14 cellular contexts compared by ENCODE assay signal in genomic region chr3:171415070-171415469, GRCh38. TPM values are rescaled to one million over a fixed set of nuclear protein-coding genes. Genes with fewer than 3 reads are reported as not detected.
DNase-seq lines count a peak whose midpoint lies in the region; ATAC-seq and TF ChIP-seq lines count a peak whose summit lies in the region.
"Had no signal": no experiment of that assay in that cellular context is flagged by ENCODE, and none has a peak within 500 bp of the region (broad histone marks: within the 10 kb centered on the region; RNA-seq: fewer than 3 reads in every experiment).

No MANE protein-coding gene starts in this region.

- H3K27me3 ChIP-seq in PC-3 (ENCODE audit: low read length) (no peaks in the 10 kb centered on the region), mesenchymal stem cell (ENCODE audit: control insufficient read depth in 1 of 2, insufficient read depth in 1 of 2, low read length in 2 of 2) (no peaks in the 10 kb centered on the region)
- H3K27me3 ChIP-seq: esophagus muscularis mucosa had no signal

- H3K4me1 Mint-ChIP-seq in activated CD4-positive, alpha-beta memory T cell treated with anti-CD3 and anti-CD28 coated beads, Interleukin-2, amount 10 ng/mL, durations not matched to agents 7 days and 5 days: peaks cover 3% of the 10 kb centered on the region
- H3K4me1 Mint-ChIP-seq: B cell had no signal

- ATAC-seq in PC-3 (no peak), GM18858 (IDR thresholded peaks at IDR 0.05; ENCODE audit: unreplicated experiment) (no peak)

- H3K4me1 ChIP-seq in PC-3 (ENCODE audit: insufficient read depth, low read length) (peaks cover 9% of the 10 kb centered on the region; the same call in 1 of the 2 replicates), mesenchymal stem cell (ENCODE audit: control insufficient read depth, insufficient read depth, low read depth, low read length) (peaks cover 2% of the 10 kb centered on the region)

- no peaks in the 10 kb centered on the region for H3K9me3 Mint-ChIP-seq in activated CD4-positive, alpha-beta memory T cell treated with anti-CD3 and anti-CD28 coated beads, Interleukin-2, amount 10 ng/mL, durations not matched to agents 7 days and 5 days
- H3K9me3 Mint-ChIP-seq: central memory CD8-positive, alpha-beta T cell had no signal

- peak; percentile 38 for DNase-seq in EL
- peak; percentile 17 for DNase-seq in PC-3
- DNase-seq in epithelial cell of esophagus (ENCODE audit: low read depth): peak; percentile 53
- peak; percentile 78 for DNase-seq in mesenchymal stem cell
- DNase-seq in activated CD4-positive, alpha-beta memory T cell treated with anti-CD3 and anti-CD28 coated beads, Interleukin-2, amount 10 ng/mL, durations not matched to agents 7 days and 5 days: no peak
- DNase-seq in NCI-H2081 (lab: John Stamatoyannopoulos, UW): no peak
- no peak for DNase-seq in DMS79 treated with DMSO at 0.1 percent for 48 hours (lab: John Stamatoyannopoulos, UW)
- DNase-seq: NCI-H524; stimulated activated CD4-positive, alpha-beta T cell treated with anti-CD3 and anti-CD28 coated beads, Interleukin-2, amount 100 ng/mL, for 48 hours had no signal

- CTCF ChIA-PET in PC-3 (lab: Charles Lee): no interaction called here
- CTCF ChIA-PET in activated CD4-positive, alpha-beta memory T cell treated with anti-CD3 and anti-CD28 coated beads, Interleukin-2, amount 10 ng/mL, durations not matched to agents 7 days and 5 days (lab: Charles Lee): no interaction called here

- no peak overlapping the region for H3K14ac ChIP-seq in mesenchymal stem cell (ENCODE audit: low read length in 2 of 2)

- H4K91ac ChIP-seq in mesenchymal stem cell (ENCODE audit: low read length): no peak overlapping the region

- no peak overlapping the region for H2BK12ac ChIP-seq in mesenchymal stem cell (ENCODE audit: low read length in 2 of 2)

- no peaks in the 10 kb centered on the region for H3K79me2 ChIP-seq in PC-3 (ENCODE audit: low read length)

- H3K4me3 ChIP-seq in PC-3 (ENCODE audit: low read length) (no peak overlapping the region), epithelial cell of esophagus (ENCODE audit: low read length) (no peak overlapping the region), mesenchymal stem cell (ENCODE audit: insufficient read depth in 1 of 2, low read depth in 1 of 2, low read length in 2 of 2) (no peak overlapping the region)
- H3K4me3 ChIP-seq: esophagus muscularis mucosa had no signal

- H2AFZ ChIP-seq in PC-3 (ENCODE audit: low read length) (no peak overlapping the region), mesenchymal stem cell (ENCODE audit: low read depth, low read length) (no peak overlapping the region)

- WGBS in mesenchymal stem cell: 98% methylated on average over 1 of the region's 2 CpGs

- H2BK5ac ChIP-seq in mesenchymal stem cell (ENCODE audit: low read depth, low read length, poor library complexity, severe bottlenecking): no peak overlapping the region

- H3K27ac ChIP-seq in PC-3 (ENCODE audit: low read length): no peak overlapping the region
- no peak overlapping the region for H3K27ac ChIP-seq in mesenchymal stem cell (ENCODE audit: low read length, poor library complexity, severe bottlenecking)
- H3K27ac ChIP-seq: esophagus muscularis mucosa had no signal

- peaks cover 25% of the 10 kb centered on the region for H3K79me1 ChIP-seq in mesenchymal stem cell (replicated peaks; ENCODE audit: low read length, poor library complexity, severe bottlenecking)

- no peaks in the 10 kb centered on the region for H3K27me3 Mint-ChIP-seq in activated CD4-positive, alpha-beta memory T cell treated with anti-CD3 and anti-CD28 coated beads, Interleukin-2, amount 10 ng/mL, durations not matched to agents 7 days and 5 days
- H3K27me3 Mint-ChIP-seq: B cell; central memory CD8-positive, alpha-beta T cell had no signal

- H3K9me3 ChIP-seq in PC-3 (ENCODE audit: low read length): no peaks in the 10 kb centered on the region
- H3K9me3 ChIP-seq in mesenchymal stem cell (ENCODE audit: control insufficient read depth, low read length): no peaks in the 10 kb centered on the region
- H3K9me3 ChIP-seq: esophagus muscularis mucosa had no signal

- no peak overlapping the region for H4K8ac ChIP-seq in mesenchymal stem cell (ENCODE audit: low read length)

- no peaks in the 10 kb centered on the region for H3K9me2 ChIP-seq in PC-3 (replicated peaks; ENCODE audit: low read length)

- intact Hi-C loops in PC-3 (cut with micrococcal nuclease): no loop called here

- POLR2A ChIA-PET in PC-3 (lab: Charles Lee; ENCODE audit: unreplicated experiment): no interaction called here
- POLR2A ChIA-PET in activated CD4-positive, alpha-beta memory T cell treated with anti-CD3 and anti-CD28 coated beads, Interleukin-2, amount 10 ng/mL, durations not matched to agents 7 days and 5 days (lab: Charles Lee): no interaction called here

- no TSS peak for BruUV-seq in PC-3 (replicated peaks; lab: Mats Ljungman, UMichigan)

- H3F3A ChIP-seq in PC-3 (ENCODE audit: low read length, unreplicated experiment): no peaks in the 10 kb centered on the region

- no peak overlapping the region for H3K4ac ChIP-seq in mesenchymal stem cell (ENCODE audit: low read depth in 1 of 2, low read length in 2 of 2)

- H3K4me2 ChIP-seq in PC-3 (ENCODE audit: low read length): no peak overlapping the region
- no peak overlapping the region for H3K4me2 ChIP-seq in mesenchymal stem cell (ENCODE audit: low read length, poor library complexity, severe bottlenecking)

- H2BK120ac ChIP-seq in mesenchymal stem cell (ENCODE audit: low read depth, low read length): peak overlapping the region; percentile 5

- H3K18ac ChIP-seq in mesenchymal stem cell (ENCODE audit: low read depth in 1 of 2, low read length in 2 of 2): peak overlapping the region in 1 of 2 experiments; percentile 54

- H3K23ac ChIP-seq in mesenchymal stem cell (ENCODE audit: low read length in 2 of 2): no peak overlapping the region

- no peak for TF ChIP-seq CTCF in PC-3 (conservative IDR thresholded peaks at IDR 0.05; ENCODE audit: low read depth, low read length)
- TF ChIP-seq CTCF in epithelial cell of esophagus (IDR thresholded peaks at IDR 0.05; ENCODE audit: insufficient read depth, low read depth, low read length, missing control alignments): no peak

- no peaks in the 10 kb centered on the region for H3K36me3 ChIP-seq in PC-3 (ENCODE audit: low read depth, low read length)
- no peaks in the 10 kb centered on the region for H3K36me3 ChIP-seq in mesenchymal stem cell (ENCODE audit: control insufficient read depth in 1 of 2, insufficient read depth in 2 of 2, low read depth in 1 of 2, low read length in 2 of 2)
- H3K36me3 ChIP-seq: esophagus muscularis mucosa had no signal

- H3K27ac Mint-ChIP-seq in activated CD4-positive, alpha-beta memory T cell treated with anti-CD3 and anti-CD28 coated beads, Interleukin-2, amount 10 ng/mL, durations not matched to agents 7 days and 5 days: no peak overlapping the region
- H3K27ac Mint-ChIP-seq: B cell, type B pancreatic cell had no signal

- no peaks in the 10 kb centered on the region for H4K20me1 ChIP-seq in PC-3 (ENCODE audit: low read length)

- no peak overlapping the region for H2AK5ac ChIP-seq in mesenchymal stem cell (ENCODE audit: low read length, severe bottlenecking)

- H3K4me3 Mint-ChIP-seq in activated CD4-positive, alpha-beta memory T cell treated with anti-CD3 and anti-CD28 coated beads, Interleukin-2, amount 10 ng/mL, durations not matched to agents 7 days and 5 days: no peak overlapping the region
- H3K4me3 Mint-ChIP-seq: B cell; central memory CD8-positive, alpha-beta T cell; type B pancreatic cell had no signal

- H3K9ac ChIP-seq in PC-3 (ENCODE audit: low read length): no peak overlapping the region
- no peak overlapping the region for H3K9ac ChIP-seq in mesenchymal stem cell (ENCODE audit: low read length)

- no peak overlapping the region for H2BK15ac ChIP-seq in mesenchymal stem cell (ENCODE audit: low read depth, poor library complexity, severe bottlenecking)

- H3K36me3 Mint-ChIP-seq in activated CD4-positive, alpha-beta memory T cell treated with anti-CD3 and anti-CD28 coated beads, Interleukin-2, amount 10 ng/mL, durations not matched to agents 7 days and 5 days (ENCODE audit: low read depth): peaks cover 15% of the 10 kb centered on the region
- H3K36me3 Mint-ChIP-seq: type B pancreatic cell had no signal

RNA-seq across cellular contexts. Expression of gene TNIK, which starts 45.1 kb away (rescaled TPM):
- 7.0 and 12.0 TPM in 2 replicates for total RNA-seq in PC-3 (2014; rRNA removed)
- polyA plus RNA-seq in mesenchymal stem cell (2013, experiment 1 of 2): 12.9 TPM
- polyA plus RNA-seq in mesenchymal stem cell (2013, experiment 2 of 2): 11.9 TPM
- total RNA-seq in activated CD4-positive, alpha-beta memory T cell treated with anti-CD3 and anti-CD28 coated beads, Interleukin-2, amount 10 ng/mL, durations not matched to agents 7 days and 5 days: 10 to 100 TPM; 57.6 to 61.7 TPM

Comparison
In these comparisons a context has a peak if more than half of its experiments do, and no peak if none do; other contexts are left out.
1. DNase-seq: peak in EL (single experiment), PC-3 (single experiment), epithelial cell of esophagus (single experiment) and mesenchymal stem cell (single experiment); none in activated CD4-positive, alpha-beta memory T cell treated with anti-CD3 and anti-CD28 coated beads, Interleukin-2, amount 10 ng/mL, durations not matched to agents 7 days and 5 days (single experiment), NCI-H2081 (0 of 2) and DMS79 treated with DMSO at 0.1 percent for 48 hours (single experiment).